ENCODE assay signal across 9 cellular contexts in genomic region chr1:212485895-212486590, GRCh38. TPM values are rescaled to one million over a fixed set of nuclear protein-coding genes. Genes with fewer than 3 reads are reported as not detected.
A peak's percentile ranks its signal among the peaks of the same experiment; 100 is the strongest.
DNase-seq lines count a peak whose midpoint lies in the region; ATAC-seq and TF ChIP-seq lines count a peak whose summit lies in the region.
"Had no signal": no experiment of that assay in that cellular context is flagged by ENCODE, and none has a peak within 500 bp of the region (broad histone marks: within the 10 kb centered on the region; RNA-seq: fewer than 3 reads in every experiment).

No MANE protein-coding gene starts in this region.

- peak; percentile 56 for DNase-seq in NCI-H1436 (lab: John Stamatoyannopoulos, UW)
- no peak for DNase-seq in NCI-H1436 treated with DMSO at 0.1 percent for 48 hours (lab: John Stamatoyannopoulos, UW)
- DNase-seq in NCI-H1417 (lab: John Stamatoyannopoulos, UW), result peak; percentile 7 to 96 (median 83)
- peak; percentile 63 for DNase-seq in WERI-Rb-1
- peak; percentile 84 for DNase-seq in hepatic stellate cell (ENCODE audit: low spot score)
- DNase-seq in upper lobe of left lung, result peak in 1 of 2 donors; percentile 83
- no peak for DNase-seq in activated effector memory CD4-positive, alpha-beta T cell treated with Interleukin-2 at 50 U/mL for 16 hours
- no peak for DNase-seq in NCI-H1930 (lab: John Stamatoyannopoulos, UW)

- peak; percentile 29 to 85 (median 65) for TF ChIP-seq EP300 in upper lobe of left lung (IDR thresholded peaks at IDR 0.05)

- peak overlapping the region; percentile 57 for H3K27ac ChIP-seq in WERI-Rb-1
- H3K27ac ChIP-seq in upper lobe of left lung, result peak overlapping the region in 2 of 4 donors; percentile 23 to 30
- H3K27ac ChIP-seq: 22Rv1 had no signal

- 46 to 51% methylated on average over 5 to 9 of the region's 9 CpGs for WGBS in upper lobe of left lung, 2 donors

- TF ChIP-seq CTCF in WERI-Rb-1 (IDR thresholded peaks at IDR 0.05; ENCODE audit: low read depth, low read length) (no peak), upper lobe of left lung (IDR thresholded peaks at IDR 0.05) (no peak)

- H3K4me3 ChIP-seq in WERI-Rb-1 (ENCODE audit: low read depth, low read length) (no peak overlapping the region), upper lobe of left lung (no peak overlapping the region)

- ATAC-seq in upper lobe of left lung (ENCODE audit: low FRiP score in 2 of 2), result peak; percentile 59 to 87

- H3K36me3 ChIP-seq in WERI-Rb-1 (no peaks in the 10 kb centered on the region), upper lobe of left lung (no peaks in the 10 kb centered on the region)

- H3K27me3 ChIP-seq in WERI-Rb-1 (ENCODE audit: insufficient read depth, low read depth, severe bottlenecking) (no peaks in the 10 kb centered on the region), upper lobe of left lung (no peaks in the 10 kb centered on the region)

- H3K9me3 ChIP-seq in WERI-Rb-1 (ENCODE audit: severe bottlenecking) (no peaks in the 10 kb centered on the region), upper lobe of left lung (no peaks in the 10 kb centered on the region)

- peaks cover 4 to 21% (median 10%) of the 10 kb centered on the region in 4 donors for H3K4me1 ChIP-seq in upper lobe of left lung

- no peak for TF ChIP-seq POLR2A in upper lobe of left lung (IDR thresholded peaks at IDR 0.05)

RNA-seq across cellular contexts. Expression of gene NENF, which starts 53.3 kb away (rescaled TPM):
- total RNA-seq in upper lobe of left lung, result 10 to 100 TPM; 21.0 to 67.5 (median 50.1) TPM

Comparison
In these comparisons a context has a peak if more than half of its experiments do, and no peak if none do; other contexts are left out.
1. DNase-seq: peak in NCI-H1436 (single experiment), NCI-H1417 (3 of 3), WERI-Rb-1 (single experiment) and hepatic stellate cell (single experiment); none in NCI-H1436 treated with DMSO at 0.1 percent for 48 hours (single experiment), activated effector memory CD4-positive, alpha-beta T cell treated with Interleukin-2 at 50 U/mL for 16 hours (single experiment) and NCI-H1930 (0 of 2).